15 cellular contexts compared by ENCODE assay signal in the genomic region with DNA sequence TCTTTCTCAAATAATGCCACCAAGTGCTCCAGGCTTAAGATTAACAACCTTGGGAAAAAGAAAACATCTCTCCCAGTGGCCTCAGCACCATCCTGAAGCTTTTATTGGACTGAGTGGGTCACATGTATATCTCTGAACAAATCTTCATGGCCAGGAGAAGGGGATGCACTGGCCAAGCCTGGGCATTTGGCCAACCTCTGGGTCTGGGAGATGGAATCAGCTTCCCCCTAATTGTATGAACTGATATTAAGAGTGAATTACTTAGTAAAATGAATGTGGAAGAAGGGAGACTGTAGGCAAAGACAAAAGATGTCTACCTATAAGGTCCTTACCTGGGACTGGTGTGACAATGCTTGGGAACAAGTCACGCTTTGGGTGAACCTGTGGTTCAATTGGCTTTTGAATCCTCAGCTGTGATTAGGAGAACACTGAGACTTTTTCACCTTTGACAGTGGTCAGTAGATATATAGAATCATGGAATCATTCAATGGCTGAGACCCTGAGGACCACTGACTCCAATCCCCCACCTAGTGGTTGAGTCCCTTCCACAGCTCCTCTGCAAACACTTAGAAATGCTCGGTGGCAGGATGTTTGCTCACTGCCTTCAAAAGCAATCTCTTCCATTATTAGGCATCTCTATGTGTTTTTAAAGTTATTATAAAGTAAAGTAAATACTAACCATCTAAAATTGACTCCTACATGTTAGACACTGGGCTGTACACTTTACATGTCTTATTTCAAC.
DNase-seq lines count a peak whose midpoint lies in the region; ATAC-seq and TF ChIP-seq lines count a peak whose summit lies in the region.
"Had no signal": no experiment of that assay in that cellular context is flagged by ENCODE, and none has a peak within 500 bp of the region (broad histone marks: within the 10 kb centered on the region; RNA-seq: fewer than 3 reads in every experiment).

No MANE protein-coding gene starts in this region.

- H3K9me3 ChIP-seq in OCI-LY7 (ENCODE audit: low read length) (no peaks in the 10 kb centered on the region), neural progenitor cell (ENCODE audit: low read depth) (no peaks in the 10 kb centered on the region), tibial nerve (no peaks in the 10 kb centered on the region)
- H3K9me3 ChIP-seq: BLaER1 had no signal

- no peak for TF ChIP-seq POLR2A in tibial nerve (IDR thresholded peaks at IDR 0.05)

- H3K27ac Mint-ChIP-seq in GM23338 (no peak overlapping the region), neural progenitor cell (no peak overlapping the region), mesothelial cell of epicardium (no peak overlapping the region)

- H3K9me2 ChIP-seq in GM23338 (ENCODE audit: insufficient read depth) = 0 out of 2 replicates have a peak, but pooled peaks cover 16% of the 10 kb centered on the region
- no peaks in the 10 kb centered on the region for H3K9me2 ChIP-seq in OCI-LY7 (ENCODE audit: insufficient read depth, low read length)

- CTCF ChIA-PET in OCI-LY7 (lab: Charles Lee; ENCODE audit: unreplicated experiment) = no interaction called here

- no peaks in the 10 kb centered on the region for H3F3A ChIP-seq in GM23338 (replicated peaks; ENCODE audit: low read depth)
- H3F3A ChIP-seq in neural progenitor cell (ENCODE audit: low read depth) = no peaks in the 10 kb centered on the region

- intact Hi-C loops in OCI-LY7 (cut with micrococcal nuclease; ENCODE audit: unreplicated experiment) = no loop called here

- BruUV-seq in OCI-LY7 (replicated peaks; lab: Mats Ljungman, UMichigan) = no TSS peak

- no peak overlapping the region for H3K9ac ChIP-seq in neural progenitor cell
- H3K9ac ChIP-seq: BLaER1 had no signal

- H4K20me1 ChIP-seq in GM23338 (replicated peaks; ENCODE audit: insufficient read depth) (no peaks in the 10 kb centered on the region), OCI-LY7 (ENCODE audit: insufficient read depth, low read length) (no peaks in the 10 kb centered on the region), neural progenitor cell (ENCODE audit: low read depth) (no peaks in the 10 kb centered on the region)
- H4K20me1 ChIP-seq: BLaER1 had no signal

- WGBS in tibial nerve, 2 donors = 66 to 78% methylated on average over 2 of the region's 2 CpGs

- H3K4me1 Mint-ChIP-seq in GM23338 = no peaks in the 10 kb centered on the region; the same call in 2 of the 3 replicates
- H3K4me1 Mint-ChIP-seq in neural progenitor cell = peaks cover 21% of the 10 kb centered on the region
- peaks cover 3% of the 10 kb centered on the region for H3K4me1 Mint-ChIP-seq in mesothelial cell of epicardium

- POLR2A ChIA-PET in OCI-LY7 (lab: Charles Lee) = no interaction called here

- no peak for ATAC-seq in GM23338

- peak; percentile 25 to 59; a peak in 3 of 4 replicates for TF ChIP-seq CTCF in GM23338 (conservative IDR thresholded peaks at IDR 0.05; ENCODE audit: low read depth in 2 of 2)
- peak; percentile 64 for TF ChIP-seq CTCF in OCI-LY7 (conservative IDR thresholded peaks at IDR 0.05; ENCODE audit: low read length)
- TF ChIP-seq CTCF in neural progenitor cell (IDR thresholded peaks at IDR 0.05) = peak; percentile 15
- TF ChIP-seq CTCF in mesothelial cell of epicardium (IDR thresholded peaks at IDR 0.05; ENCODE audit: unreplicated experiment) = no peak
- TF ChIP-seq CTCF in tibial nerve (IDR thresholded peaks at IDR 0.05) = no peak

- H2AFZ ChIP-seq in GM23338 (no peak overlapping the region), OCI-LY7 (ENCODE audit: low read length) (no peak overlapping the region), neural progenitor cell (replicated peaks) (no peak overlapping the region)
- H2AFZ ChIP-seq: PC-9 had no signal

- no peaks in the 10 kb centered on the region; the same call in 2 of the 3 replicates for H3K9me3 Mint-ChIP-seq in GM23338
- H3K9me3 Mint-ChIP-seq in neural progenitor cell = no peaks in the 10 kb centered on the region
- H3K9me3 Mint-ChIP-seq in mesothelial cell of epicardium = no peaks in the 10 kb centered on the region

- no peaks in the 10 kb centered on the region for H3K4me1 ChIP-seq in GM23338 (ENCODE audit: insufficient read depth)
- peaks cover 10% of the 10 kb centered on the region for H3K4me1 ChIP-seq in OCI-LY7 (ENCODE audit: insufficient read depth, low read length, poor library complexity, severe bottlenecking)
- peaks cover 19% of the 10 kb centered on the region for H3K4me1 ChIP-seq in neural progenitor cell
- no peaks in the 10 kb centered on the region for H3K4me1 ChIP-seq in tibial nerve

- H3K27me3 Mint-ChIP-seq in GM23338 (ENCODE audit: insufficient read depth, low read depth, poor library complexity) (no peaks in the 10 kb centered on the region), neural progenitor cell (ENCODE audit: insufficient read depth, low read depth) (peaks cover 4% of the 10 kb centered on the region), mesothelial cell of epicardium (ENCODE audit: low read depth) (no peaks in the 10 kb centered on the region)

- H3K79me2 ChIP-seq in GM23338 (replicated peaks; ENCODE audit: insufficient read depth) (no peaks in the 10 kb centered on the region), OCI-LY7 (ENCODE audit: insufficient read depth, low read depth, low read length) (no peaks in the 10 kb centered on the region), neural progenitor cell (ENCODE audit: low read depth) (no peaks in the 10 kb centered on the region)

- H3K36me3 ChIP-seq in GM23338 (ENCODE audit: insufficient read depth) (no peaks in the 10 kb centered on the region), OCI-LY7 (ENCODE audit: insufficient read depth, low read length) (no peaks in the 10 kb centered on the region), neural progenitor cell (no peaks in the 10 kb centered on the region), tibial nerve (no peaks in the 10 kb centered on the region)
- H3K36me3 ChIP-seq: BLaER1 had no signal

- H3K27me3 ChIP-seq in GM23338 (ENCODE audit: insufficient read depth) (no peaks in the 10 kb centered on the region), neural progenitor cell (no peaks in the 10 kb centered on the region), tibial nerve (no peaks in the 10 kb centered on the region)
- H3K27me3 ChIP-seq: BLaER1 had no signal

- H3K4me2 ChIP-seq in GM23338 = no peak overlapping the region
- no peak overlapping the region for H3K4me2 ChIP-seq in OCI-LY7 (ENCODE audit: low read length)
- no peak overlapping the region for H3K4me2 ChIP-seq in neural progenitor cell
- H3K4me2 ChIP-seq: BLaER1, PC-9 had no signal

- H3K36me3 Mint-ChIP-seq in GM23338 (ENCODE audit: low read depth) (no peaks in the 10 kb centered on the region), neural progenitor cell (no peaks in the 10 kb centered on the region), mesothelial cell of epicardium (no peaks in the 10 kb centered on the region)

- peak; percentile 53 for DNase-seq in NCI-H1092 treated with DMSO at 0.1 percent for 48 hours (lab: John Stamatoyannopoulos, UW)
- DNase-seq in NCI-H1092 (lab: John Stamatoyannopoulos, UW) = no peak
- DNase-seq in GM23338 (ENCODE audit: low spot score) = peak; percentile 25
- no peak for DNase-seq in OCI-LY7 (ENCODE audit: low spot score)
- no peak for DNase-seq in neural progenitor cell (ENCODE audit: low spot score)
- DNase-seq in mesothelial cell of epicardium (ENCODE audit: low spot score in 2 of 2, unreplicated experiment in 2 of 2) = no peak
- DNase-seq in tibial nerve (ENCODE audit: low spot score in 2 of 2) = no peak
- DNase-seq: GF-D8, NCI-H1417 treated with DMSO at 0.1 percent for 48 hours, NCI-H187 treated with DMSO at 0.1 percent for 48 hours, NCI-H774, PC-9, SIG-M5 had no signal

- no peak for TF ChIP-seq EP300 in tibial nerve (IDR thresholded peaks at IDR 0.05)

- no peak overlapping the region for H3K4me3 ChIP-seq in GM23338
- no peak overlapping the region for H3K4me3 ChIP-seq in OCI-LY7 (ENCODE audit: low read depth, low read length, poor library complexity, severe bottlenecking)
- H3K4me3 ChIP-seq in neural progenitor cell = no peak overlapping the region
- H3K4me3 ChIP-seq in tibial nerve = no peak overlapping the region
- H3K4me3 ChIP-seq: BLaER1, PC-9 had no signal

- H3K27ac ChIP-seq in GM23338 (ENCODE audit: low read depth) (no peak overlapping the region), OCI-LY7 (ENCODE audit: low read depth, low read length, poor library complexity, severe bottlenecking) (no peak overlapping the region), neural progenitor cell (no peak overlapping the region), tibial nerve (no peak overlapping the region)
- H3K27ac ChIP-seq: BLaER1, PC-9, RWPE1 had no signal

- H3K4me3 Mint-ChIP-seq in GM23338 (no peak overlapping the region), neural progenitor cell (no peak overlapping the region), mesothelial cell of epicardium (no peak overlapping the region)

Comparison
In these comparisons a context has a peak if more than half of its experiments do, and no peak if none do; other contexts are left out.
1. DNase-seq: peak in NCI-H1092 treated with DMSO at 0.1 percent for 48 hours (single experiment) and GM23338 (single experiment); none in NCI-H1092 (single experiment), OCI-LY7 (single experiment), neural progenitor cell (single experiment), mesothelial cell of epicardium (0 of 2) and tibial nerve (0 of 2).
2. CTCF ChIP-seq: peak in GM23338 (2 of 2), OCI-LY7 (single experiment) and neural progenitor cell (single experiment); none in mesothelial cell of epicardium (single experiment) and tibial nerve (0 of 5).